ENCODE assay signal across 19 cellular contexts in the genomic region with DNA sequence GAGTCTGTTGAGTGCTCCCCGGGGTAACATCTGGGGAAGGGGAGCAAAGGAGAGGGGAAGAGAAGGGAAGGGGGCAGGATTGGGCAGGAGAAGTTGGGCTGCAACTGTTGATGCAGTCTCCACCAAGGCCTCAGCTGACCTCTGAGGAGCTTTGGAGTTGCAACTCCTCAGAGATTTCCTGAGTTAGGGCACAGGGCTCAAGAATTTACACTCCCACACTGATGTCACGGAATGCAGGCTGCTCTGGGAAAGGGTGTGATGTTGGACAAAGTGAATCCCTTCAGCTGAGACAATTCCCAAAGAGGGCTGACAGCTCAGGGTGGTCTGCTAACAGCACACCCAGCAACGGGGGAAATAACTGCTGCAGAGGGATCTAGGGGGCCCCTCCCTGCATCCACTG.
"Had no signal": no experiment of that assay in that cellular context is flagged by ENCODE, and none has a peak within 500 bp of the region (broad histone marks: within the 10 kb centered on the region; RNA-seq: fewer than 3 reads in every experiment).

No MANE protein-coding gene starts in this region.

- FAIRE-seq: kidney had no signal

- H3K27me3 ChIP-seq: breast epithelium, right lobe of liver, spleen, uterus had no signal

- DNase-seq: activated CD4-positive, alpha-beta T cell treated with anti-CD3 and anti-CD28 coated beads for 4 hours; activated CD8-positive, alpha-beta memory T cell treated with anti-CD3 and anti-CD28 coated beads, Interleukin-2, amount 50 U/mL, for 4 hours; activated CD8-positive, alpha-beta T cell treated with anti-CD3 and anti-CD28 coated beads, Interleukin-2, amount 10 ng/mL, durations not matched to agents 7 days and 5 days; activated gamma-delta T cell treated with Interleukin-2 at 50 U/mL for 16 hours; anterior cingulate cortex; hypothalamus; kidney; nephron progenitor cell; psoas muscle; right lobe of liver; spleen; stimulated activated CD4-positive, alpha-beta T cell treated with anti-CD3 and anti-CD28 coated beads, Interleukin-1b, Interleukin-23, amount 100 ng/mL, for 48 hours; stimulated activated naive CD8-positive, alpha-beta T cell treated with anti-CD3 and anti-CD28 coated beads, Interleukin-15, amount 100 ng/mL, for 72 hours; T-helper 17 cell; uterus had no signal

- ATAC-seq: activated CD8-positive, alpha-beta T cell treated with anti-CD3 and anti-CD28 coated beads, Interleukin-2, amount 10 ng/mL, durations not matched to agents 7 days and 5 days; psoas muscle; right lobe of liver; stimulated activated naive CD8-positive, alpha-beta T cell treated with anti-CD3 and anti-CD28 coated beads, Interleukin-15, amount 100 ng/mL, for 72 hours; T-helper 17 cell; WTC11 had no signal

- H3K4me3 ChIP-seq: breast epithelium, psoas muscle, right lobe of liver, spleen, thoracic aorta, uterus had no signal

- H3K36me3 ChIP-seq: breast epithelium, right lobe of liver, spleen, thoracic aorta, uterus had no signal

- H3K27ac ChIP-seq: breast epithelium, epithelial cell of prostate, psoas muscle, right lobe of liver, spleen, thoracic aorta, uterus had no signal

- H3K4me1 ChIP-seq: breast epithelium, psoas muscle, right lobe of liver, spleen, uterus had no signal

- H3K9me3 ChIP-seq: breast epithelium, psoas muscle, right lobe of liver, thoracic aorta, uterus had no signal
